In the genomic region with DNA sequence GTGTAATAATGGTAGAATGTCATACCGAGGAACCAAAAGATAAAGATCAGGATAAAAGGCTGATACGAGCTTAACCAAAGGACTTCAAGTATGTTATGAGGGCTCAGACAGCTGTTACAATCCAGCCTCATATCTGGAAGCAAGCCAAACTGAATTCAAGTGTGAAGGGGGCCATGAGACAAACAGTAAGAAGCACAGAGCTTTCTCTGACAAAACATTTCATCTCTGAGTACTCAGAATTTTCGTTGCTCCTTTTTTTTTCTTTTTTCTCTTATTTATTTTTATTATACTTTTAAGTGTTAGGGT, we compare ENCODE assay signal across 13 cellular contexts. TPM values are rescaled to one million over a fixed set of nuclear protein-coding genes. Genes with fewer than 3 reads are reported as not detected.
A peak's percentile ranks its signal among the peaks of the same experiment; 100 is the strongest.
DNase-seq lines count a peak whose midpoint lies in the region; ATAC-seq and TF ChIP-seq lines count a peak whose summit lies in the region.
"Had no signal": no experiment of that assay in that cellular context is flagged by ENCODE, and none has a peak within 500 bp of the region (broad histone marks: within the 10 kb centered on the region; RNA-seq: fewer than 3 reads in every experiment).

No MANE protein-coding gene starts in this region.

- no peak overlapping the region for H3K27ac ChIP-seq in IMR-90 (ENCODE audit: insufficient read depth, low read length)
- peak overlapping the region; percentile 48 for H3K27ac ChIP-seq in suprapubic skin

- ATAC-seq in IMR-90 (ENCODE audit: low read depth), result no peak
- ATAC-seq in HG03025 (IDR thresholded peaks at IDR 0.05; ENCODE audit: low FRiP score, unreplicated experiment), result no peak

- intact Hi-C loops in IMR-90 (cut with micrococcal nuclease), result loop anchor here (10.0 kb wide), 1 partner anchor 605 kb away; no protein-coding TSS in a partner anchor
- intact Hi-C loops in activated CD4-positive, alpha-beta T cell treated with anti-CD3 and anti-CD28 coated beads, Interleukin-2, amount 10 ng/mL, durations not matched to agents 24 days and 14 days (cut with micrococcal nuclease), result loop anchor here (5.0 kb wide), 2 partner anchors 1003 to 1023 kb away; no protein-coding TSS in a partner anchor

- no peak overlapping the region for H2BK20ac ChIP-seq in IMR-90 (ENCODE audit: low read depth, low read length)

- no peak overlapping the region for H2BK120ac ChIP-seq in IMR-90 (ENCODE audit: low read depth, low read length)

- H4K20me1 ChIP-seq in IMR-90 (ENCODE audit: insufficient read depth, low read length), result no peaks in the 10 kb centered on the region

- no peaks in the 10 kb centered on the region for H3K27me3 ChIP-seq in IMR-90 (ENCODE audit: control insufficient read depth, insufficient read depth, low read length)
- H3K27me3 ChIP-seq in suprapubic skin, result no peaks in the 10 kb centered on the region

- no TSS peak for BruUV-seq in IMR-90 (replicated peaks; lab: Mats Ljungman, UMichigan)

- no peak overlapping the region for H3K23ac ChIP-seq in IMR-90 (ENCODE audit: low read depth, low read length)

- no peak overlapping the region for H2BK15ac ChIP-seq in IMR-90 (ENCODE audit: low read depth, low read length)

- H3K9me3 Mint-ChIP-seq in activated CD4-positive, alpha-beta T cell treated with anti-CD3 and anti-CD28 coated beads, Interleukin-2, amount 10 ng/mL, durations not matched to agents 24 days and 14 days, result no peaks in the 10 kb centered on the region

- no CpG with 5 or more reads among the region's 3 CpGs for WGBS in IMR-90 (ENCODE audit: extremely low coverage in 2 of 2, insufficient read length in 1 of 2), 2 experiments
- WGBS in suprapubic skin, result 55% methylated on average over 3 of the region's 3 CpGs

- no peaks in the 10 kb centered on the region for H3K4me1 ChIP-seq in IMR-90 (ENCODE audit: control insufficient read depth, insufficient read depth, low read length)
- peaks cover 42% of the 10 kb centered on the region for H3K4me1 ChIP-seq in suprapubic skin

- H3K9me3 ChIP-seq in IMR-90 (ENCODE audit: control insufficient read depth, insufficient read depth, low read length) (no peaks in the 10 kb centered on the region), suprapubic skin (no peaks in the 10 kb centered on the region)

- TF ChIP-seq EP300 in suprapubic skin (IDR thresholded peaks at IDR 0.05), result no peak

- no peak overlapping the region for H2AFZ ChIP-seq in IMR-90 (replicated peaks; ENCODE audit: low read length, poor library complexity)

- dilution Hi-C loops in IMR-90 (cut with HindIII; ENCODE audit: low sequenced_read_pairs, unreplicated experiment), result no loop called here

- H4K5ac ChIP-seq in IMR-90 (ENCODE audit: low read depth, low read length), result no peak overlapping the region

- no peaks in the 10 kb centered on the region for H3K36me3 ChIP-seq in IMR-90 (ENCODE audit: control insufficient read depth, insufficient read depth, low read length)
- H3K36me3 ChIP-seq in suprapubic skin, result no peaks in the 10 kb centered on the region

- H3K79me1 ChIP-seq in IMR-90 (ENCODE audit: low read depth in 1 of 2, low read length in 2 of 2), result no peaks in the 10 kb centered on the region

- no peaks in the 10 kb centered on the region for H3K9me1 ChIP-seq in IMR-90 (ENCODE audit: insufficient read depth, low read length)

- no peak overlapping the region for H4K91ac ChIP-seq in IMR-90 (ENCODE audit: insufficient read depth, low read depth, low read length)

- no peak overlapping the region for H4K8ac ChIP-seq in IMR-90 (ENCODE audit: low read depth in 2 of 2, low read length in 2 of 2)

- H2AK9ac ChIP-seq in IMR-90 (replicated peaks; ENCODE audit: low read depth, low read length, poor library complexity), result no peak overlapping the region

- peaks cover 7% of the 10 kb centered on the region for H3K4me1 Mint-ChIP-seq in activated CD4-positive, alpha-beta T cell treated with anti-CD3 and anti-CD28 coated beads, Interleukin-2, amount 10 ng/mL, durations not matched to agents 24 days and 14 days

- H3K4me2 ChIP-seq in IMR-90 (ENCODE audit: low read depth, low read length), result no peak overlapping the region

- TF ChIP-seq POLR2A in IMR-90 (IDR thresholded peaks at IDR 0.05; ENCODE audit: low read depth, low read length) (no peak), suprapubic skin (IDR thresholded peaks at IDR 0.05) (no peak)

- TF ChIP-seq CTCF in IMR-90 (conservative IDR thresholded peaks at IDR 0.05; ENCODE audit: low read depth, low read length) (no peak), choroid plexus epithelial cell (conservative IDR thresholded peaks at IDR 0.05; ENCODE audit: low read depth, low read length) (no peak), suprapubic skin (IDR thresholded peaks at IDR 0.05) (no peak)

- no peak overlapping the region for H3K4ac ChIP-seq in IMR-90 (ENCODE audit: low read depth, low read length)

- H3K18ac ChIP-seq in IMR-90 (ENCODE audit: low read depth, low read length), result no peak overlapping the region

- H2AK5ac ChIP-seq in IMR-90 (ENCODE audit: low read depth, low read length), result no peak overlapping the region

- TF ChIP-seq RAD21 in IMR-90 (IDR thresholded peaks at IDR 0.05; ENCODE audit: low read length), result no peak

- no peak overlapping the region for H3K27ac Mint-ChIP-seq in activated CD4-positive, alpha-beta T cell treated with anti-CD3 and anti-CD28 coated beads, Interleukin-2, amount 10 ng/mL, durations not matched to agents 24 days and 14 days
- H3K27ac Mint-ChIP-seq: CD4-positive, alpha-beta T cell had no signal

- H3K4me3 ChIP-seq in IMR-90 (ENCODE audit: insufficient read depth, low read depth, low read length), result no peak overlapping the region
- H3K4me3 ChIP-seq in choroid plexus epithelial cell (ENCODE audit: low read depth, low read length), result no peak overlapping the region
- no peak overlapping the region for H3K4me3 ChIP-seq in suprapubic skin

- H3K56ac ChIP-seq in IMR-90 (ENCODE audit: extremely low read depth, insufficient read depth, low read length), result no peak overlapping the region

- H2BK5ac ChIP-seq in IMR-90 (ENCODE audit: low read depth, low read length, poor library complexity, severe bottlenecking), result no peak overlapping the region

- no peak overlapping the region for H3K4me3 Mint-ChIP-seq in activated CD4-positive, alpha-beta T cell treated with anti-CD3 and anti-CD28 coated beads, Interleukin-2, amount 10 ng/mL, durations not matched to agents 24 days and 14 days
- H3K4me3 Mint-ChIP-seq: CD4-positive, alpha-beta T cell had no signal

- CTCF ChIA-PET in IMR-90 (lab: Yijun Ruan, JAX), result interaction anchor here (1.0 kb wide), 2 partner anchors 72 to 105 kb away, joined by 3 read pairs; no protein-coding TSS in a partner anchor

- POLR2A ChIA-PET in IMR-90 (lab: Charles Lee; ENCODE audit: unreplicated experiment), result interaction anchor here (0.6 kb wide), 1 partner anchor 217 kb away, joined by 5 read pairs; no protein-coding TSS in a partner anchor

- 0 out of 2 replicates have a peak overlapping the region, but pooled peaks have one; percentile 4 for H3K14ac ChIP-seq in IMR-90 (replicated peaks; ENCODE audit: low read depth, low read length)

- no peak overlapping the region for H3K9ac ChIP-seq in IMR-90 (ENCODE audit: low read depth, low read length)

- no peaks in the 10 kb centered on the region for H3K27me3 Mint-ChIP-seq in activated CD4-positive, alpha-beta T cell treated with anti-CD3 and anti-CD28 coated beads, Interleukin-2, amount 10 ng/mL, durations not matched to agents 24 days and 14 days
- H3K27me3 Mint-ChIP-seq: CD4-positive, alpha-beta T cell had no signal

- H3K36me3 Mint-ChIP-seq in activated CD4-positive, alpha-beta T cell treated with anti-CD3 and anti-CD28 coated beads, Interleukin-2, amount 10 ng/mL, durations not matched to agents 24 days and 14 days (ENCODE audit: low read depth), result no peaks in the 10 kb centered on the region

- no peak for DNase-seq in IMR-90
- peak; percentile 57 for DNase-seq in NCI-H345 (lab: John Stamatoyannopoulos, UW)
- DNase-seq in choroid plexus epithelial cell (ENCODE audit: low read depth), result peak; percentile 64
- DNase-seq in suprapubic skin (ENCODE audit: low spot score in 2 of 2), result no peak
- DNase-seq in kidney tubule cell (ENCODE audit: low spot score), result no peak
- DNase-seq in activated CD4-positive, alpha-beta T cell treated with anti-CD3 and anti-CD28 coated beads, Interleukin-2, amount 10 ng/mL, durations not matched to agents 24 days and 14 days, result no peak
- DNase-seq: CD4-positive, alpha-beta T cell; GDM1; kidney; NCI-H1694; stimulated activated CD4-positive, alpha-beta T cell treated with anti-CD3 and anti-CD28 coated beads, Interleukin-1b, Interleukin-23, amount 100 ng/mL, for 48 hours had no signal

- in situ Hi-C loops in IMR-90 (cut with MboI; ENCODE audit: low sequenced_read_pairs), result loop anchor here (5.0 to 25.0 kb wide), 2 partner anchors 563 to 1003 kb away; no protein-coding TSS in a partner anchor

TF ChIP-seq in IMR-90, 13 proteins besides CTCF, POLR2A, EP300 and RAD21:
- TF ChIP-seq RCOR1 (IDR thresholded peaks at IDR 0.05; ENCODE audit: insufficient replicate concordance, low read length) (no peak), FOS (IDR thresholded peaks at IDR 0.05; ENCODE audit: low read depth, low read length) (no peak), CHD1 (IDR thresholded peaks at IDR 0.05; ENCODE audit: low read depth, low read length) (no peak), SMC3 (IDR thresholded peaks at IDR 0.05; ENCODE audit: low read depth, low read length) (no peak), NFE2L2 (IDR thresholded peaks at IDR 0.05; ENCODE audit: low read depth, low read length) (no peak), CEBPB (IDR thresholded peaks at IDR 0.05; ENCODE audit: low read depth, low read length) (no peak), MXI1 (IDR thresholded peaks at IDR 0.05; ENCODE audit: borderline replicate concordance, low read depth, low read length) (no peak)
TF ChIP-seq in IMR-90: peak in this region for 0.

RNA-seq across cellular contexts. Expression of gene CD180, which starts 52.9 kb away (rescaled TPM):
- total RNA-seq in IMR-90 (2012; rRNA removed) (not detected in 2 replicates), suprapubic skin (under 1 TPM in 3 of 4 donors, not detected in 1; 0.11 to 0.32 (median 0.18) TPM)
- polyA plus RNA-seq in IMR-90 (2012; rRNA removed), result not detected in 2 replicates
- polyA plus RNA-seq in IMR-90 (2012; cell fraction: cytosol; rRNA removed), result not detected in 2 replicates
- polyA plus RNA-seq in IMR-90 (2012; cell fraction: nucleus; rRNA removed; ENCODE audit: low replicate concordance), result not detected in 2 replicates
- 0.26 and 0.47 TPM in 2 replicates for total RNA-seq in activated CD4-positive, alpha-beta T cell treated with anti-CD3 and anti-CD28 coated beads, Interleukin-2, amount 10 ng/mL, durations not matched to agents 24 days and 14 days
- total RNA-seq: activated CD8-positive, alpha-beta memory T cell treated with anti-CD3 and anti-CD28 coated beads for 36 hours had no signal

Comparison
In these comparisons a context has a peak if more than half of its experiments do, and no peak if none do; other contexts are left out.
1. DNase-seq: peak in NCI-H345 (single experiment) and choroid plexus epithelial cell (single experiment); none in IMR-90 (single experiment), suprapubic skin (0 of 2), kidney tubule cell (single experiment) and activated CD4-positive, alpha-beta T cell treated with anti-CD3 and anti-CD28 coated beads, Interleukin-2, amount 10 ng/mL, durations not matched to agents 24 days and 14 days (single experiment).